Comparison of ENCODE assay signal across 18 cellular contexts in genomic region chr21:27954806-27955205, GRCh38.
DNase-seq lines count a peak whose midpoint lies in the region; ATAC-seq and TF ChIP-seq lines count a peak whose summit lies in the region.
"Had no signal": no experiment of that assay in that cellular context is flagged by ENCODE, and none has a peak within 500 bp of the region (broad histone marks: within the 10 kb centered on the region; RNA-seq: fewer than 3 reads in every experiment).

No MANE protein-coding gene starts in this region.

- H3K36me3 Mint-ChIP-seq in natural killer cell, result no peaks in the 10 kb centered on the region
- H3K36me3 Mint-ChIP-seq: IgD-negative memory B cell; immature natural killer cell; stimulated activated effector memory CD8-positive, alpha-beta T cell treated with anti-CD3 and anti-CD28 coated beads, Interleukin-12 subunit alpha, Interleukin-12 subunit beta, amount 100 ng/mL, for 72 hours had no signal

- DNase-seq in Ammon's horn (ENCODE audit: low spot score) (peak; percentile 35), MV-4-11 (lab: John Stamatoyannopoulos, UW) (peak; percentile 91), cerebellar cortex (ENCODE audit: low spot score) (peak; percentile 7), kidney tubule cell (ENCODE audit: low spot score) (peak; percentile 1), kidney glomerular epithelial cell (lab: John Stamatoyannopoulos, UW) (no peak), natural killer cell (no peak)
- DNase-seq: activated CD8-positive, alpha-beta T cell treated with anti-CD3 and anti-CD28 coated beads for 36 hours; H9; immature natural killer cell; NCI-H1105; SW 1271; upper lobe of right lung had no signal

- intact Hi-C loops in natural killer cell (cut with micrococcal nuclease), result no loop called here

- no peaks in the 10 kb centered on the region for H3K27me3 Mint-ChIP-seq in natural killer cell (ENCODE audit: low read depth in 2 of 2)
- H3K27me3 Mint-ChIP-seq: activated CD8-positive, alpha-beta T cell treated with anti-CD3 and anti-CD28 coated beads for 36 hours; B cell; IgD-negative memory B cell had no signal

- no peak overlapping the region for H3K4me3 Mint-ChIP-seq in natural killer cell
- H3K4me3 Mint-ChIP-seq: activated CD8-positive, alpha-beta T cell treated with anti-CD3 and anti-CD28 coated beads for 36 hours; B cell; H9; IgD-negative memory B cell; immature natural killer cell; mesothelial cell of epicardium; stimulated activated effector memory CD8-positive, alpha-beta T cell treated with anti-CD3 and anti-CD28 coated beads, Interleukin-12 subunit alpha, Interleukin-12 subunit beta, amount 100 ng/mL, for 72 hours had no signal

- no peak for TF ChIP-seq CTCF in natural killer cell (IDR thresholded peaks at IDR 0.05)

- H3K27ac Mint-ChIP-seq in natural killer cell, result no peak overlapping the region
- H3K27ac Mint-ChIP-seq: activated CD8-positive, alpha-beta T cell treated with anti-CD3 and anti-CD28 coated beads for 36 hours; B cell; H9; IgD-negative memory B cell; immature natural killer cell; mesothelial cell of epicardium; stimulated activated effector memory CD8-positive, alpha-beta T cell treated with anti-CD3 and anti-CD28 coated beads, Interleukin-12 subunit alpha, Interleukin-12 subunit beta, amount 100 ng/mL, for 72 hours had no signal

- H3K4me1 Mint-ChIP-seq in natural killer cell, result no peaks in the 10 kb centered on the region
- H3K4me1 Mint-ChIP-seq: B cell; IgD-negative memory B cell; immature natural killer cell; stimulated activated effector memory CD8-positive, alpha-beta T cell treated with anti-CD3 and anti-CD28 coated beads, Interleukin-12 subunit alpha, Interleukin-12 subunit beta, amount 100 ng/mL, for 72 hours had no signal

- ATAC-seq in GM18502 (IDR thresholded peaks at IDR 0.05; ENCODE audit: poor library complexity, unreplicated experiment) (no peak), natural killer cell (no peak), GM18867 (IDR thresholded peaks at IDR 0.05; ENCODE audit: unreplicated experiment) (no peak)
- ATAC-seq: activated CD8-positive, alpha-beta T cell treated with anti-CD3 and anti-CD28 coated beads for 36 hours; stimulated activated effector memory CD8-positive, alpha-beta T cell treated with anti-CD3 and anti-CD28 coated beads, Interleukin-12 subunit alpha, Interleukin-12 subunit beta, amount 100 ng/mL, for 72 hours; upper lobe of right lung had no signal

- peaks cover 2 to 5% of the 10 kb centered on the region in 2 donors for H3K9me3 Mint-ChIP-seq in natural killer cell
- H3K9me3 Mint-ChIP-seq: IgD-negative memory B cell; stimulated activated effector memory CD8-positive, alpha-beta T cell treated with anti-CD3 and anti-CD28 coated beads, Interleukin-12 subunit alpha, Interleukin-12 subunit beta, amount 100 ng/mL, for 72 hours had no signal

Comparison
In these comparisons a context has a peak if more than half of its experiments do, and no peak if none do; other contexts are left out.
1. DNase-seq: peak in Ammon's horn (single experiment), MV-4-11 (single experiment), cerebellar cortex (single experiment) and kidney tubule cell (single experiment); none in kidney glomerular epithelial cell (single experiment) and natural killer cell (single experiment).